ENCODE assay signal across 26 cellular contexts in the genomic region with DNA sequence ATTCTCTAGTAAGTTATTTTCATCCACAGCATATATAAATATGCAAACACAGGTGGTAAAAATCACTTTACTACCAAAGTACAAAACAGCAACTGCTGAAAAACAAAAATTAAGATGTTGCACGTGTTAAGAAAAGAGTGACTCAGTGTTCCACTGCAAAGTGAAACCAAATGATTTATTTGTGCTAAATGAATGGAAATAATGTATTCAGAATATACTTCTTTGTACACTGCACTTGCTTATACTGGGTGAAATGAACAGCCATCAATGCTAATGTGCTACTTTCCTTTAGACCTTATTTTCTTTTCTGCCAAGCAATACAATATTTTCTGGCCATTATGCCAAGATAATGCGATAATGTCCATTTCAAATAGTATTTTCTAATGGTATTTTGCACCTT. TPM values are rescaled to one million over a fixed set of nuclear protein-coding genes. Genes with fewer than 3 reads are reported as not detected.
DNase-seq lines count a peak whose midpoint lies in the region; ATAC-seq, FAIRE-seq and TF ChIP-seq lines count a peak whose summit lies in the region.
"Had no signal": no experiment of that assay in that cellular context is flagged by ENCODE, and none has a peak within 500 bp of the region (broad histone marks: within the 10 kb centered on the region; RNA-seq: fewer than 3 reads in every experiment).

No MANE protein-coding gene starts in this region.

- TSS peak; percentile 29 for BruUV-seq in HepG2 (replicated peaks; lab: Mats Ljungman, UMichigan)

- H3K27ac ChIP-seq in HepG2 (ENCODE audit: extremely low read length, insufficient read depth, low read length) (no peak overlapping the region), right lobe of liver (no peak overlapping the region)
- H3K27ac ChIP-seq: 22Rv1; BLaER1 treated with 17β-estradiol and CSF1 and Interleukin-3, amounts not matched to agents 10 nM and 100 nM; GM23248 had no signal

- H3K4me3 Mint-ChIP-seq in activated T-helper 17 cell treated with anti-CD3 and anti-CD28 coated beads, Interleukin-2, amount 50 U/mL, for 72 hours, result no peak overlapping the region
- no peak overlapping the region for H3K4me3 Mint-ChIP-seq in glutamatergic neuron (ENCODE audit: unreplicated experiment)
- H3K4me3 Mint-ChIP-seq: CD14-positive monocyte; CD4-positive, alpha-beta T cell; CD8-positive, alpha-beta memory T cell had no signal

- peak; percentile 64 to 78 for ATAC-seq in activated CD4-positive, CD25-positive, alpha-beta regulatory T cell treated with anti-CD3 and anti-CD28 coated beads, Interleukin-2, amount 50 U/mL, for 24 hours
- ATAC-seq in HepG2 (no peak), right lobe of liver (no peak)
- ATAC-seq in activated T-helper 17 cell treated with anti-CD3 and anti-CD28 coated beads, Interleukin-2, amount 50 U/mL, for 72 hours (replicated peaks), result no peak
- ATAC-seq: GM12878, HCT116 had no signal

- no peaks in the 10 kb centered on the region for H4K20me1 ChIP-seq in HepG2 (ENCODE audit: insufficient read depth, low read length)
- H4K20me1 ChIP-seq: BLaER1 treated with 17β-estradiol and CSF1 and Interleukin-3, amounts not matched to agents 10 nM and 100 nM had no signal

- no peak overlapping the region for H3K9ac ChIP-seq in HepG2 (ENCODE audit: insufficient read depth, low read depth, low read length)
- H3K9ac ChIP-seq: BLaER1 treated with 17β-estradiol and CSF1 and Interleukin-3, amounts not matched to agents 10 nM and 100 nM; GM23248 had no signal

- peaks cover 84% of the 10 kb centered on the region for H3K36me3 Mint-ChIP-seq in activated T-helper 17 cell treated with anti-CD3 and anti-CD28 coated beads, Interleukin-2, amount 50 U/mL, for 72 hours (ENCODE audit: low read depth)
- peaks cover 6% of the 10 kb centered on the region for H3K36me3 Mint-ChIP-seq in glutamatergic neuron (ENCODE audit: unreplicated experiment)

- H2AFZ ChIP-seq in HepG2 (ENCODE audit: low read length), result no peak overlapping the region
- H2AFZ ChIP-seq: GM23248 had no signal

- no peak for DNase-seq in activated CD4-positive, CD25-positive, alpha-beta regulatory T cell treated with anti-CD3 and anti-CD28 coated beads, Interleukin-2, amount 50 U/mL, for 72 hours
- DNase-seq in HepG2 (ENCODE audit: low spot score) (no peak), right lobe of liver (no peak), glutamatergic neuron (no peak), Ammon's horn (ENCODE audit: low spot score) (no peak)
- DNase-seq: BE2C; CD4-positive, alpha-beta T cell; CD8-positive, alpha-beta memory T cell; DMS 273 treated with DMSO at 0.1 percent for 48 hours; DMS79; EL; GDM1; GM23248; H7 had no signal

- 94% methylated on average over 2 of the region's 2 CpGs for WGBS in HepG2 (ENCODE audit: low lambda C conversion rate)
- WGBS in right lobe of liver (ENCODE audit: insufficient coverage, low coverage, low lambda C conversion rate, missing lambda C conversion rate), result 78% methylated on average over 2 of the region's 2 CpGs

- H3K36me3 ChIP-seq in HepG2 (replicated peaks in 1 of 2; ENCODE audit: control insufficient read depth in 1 of 2, insufficient read depth in 2 of 2, low read length in 2 of 2), result peaks cover 9 to 37% of the 10 kb centered on the region in 2 experiments
- H3K36me3 ChIP-seq in right lobe of liver, result peaks cover 0 to 32% (median 11%) of the 10 kb centered on the region in 4 donors

- in situ Hi-C loops in HepG2 (cut with HindIII; ENCODE audit: extremely low pct_ligation_motif_present, low pct_unique_long_range_greater_than_20kb), result no loop called here

- no peaks in the 10 kb centered on the region for H3K4me1 ChIP-seq in HepG2 (ENCODE audit: insufficient read depth, low read length)
- H3K4me1 ChIP-seq in right lobe of liver, result no peaks in the 10 kb centered on the region
- H3K4me1 ChIP-seq: BE2C; BLaER1 treated with 17β-estradiol and CSF1 and Interleukin-3, amounts not matched to agents 10 nM and 100 nM had no signal

- CTCF ChIA-PET in HepG2 (lab: Yijun Ruan, JAX; ENCODE audit: low intra/inter-chr PET ratio, low total read pairs), result no interaction called here

- intact Hi-C loops in HepG2 (cut with micrococcal nuclease; ENCODE audit: unreplicated experiment) (no loop called here), right lobe of liver (cut with DNase I) (no loop called here)

- TF ChIP-seq RAD21 in HepG2 (CRISPR knock-in tag; IDR thresholded peaks at IDR 0.05), result no peak

- H3K9me3 ChIP-seq in HepG2 (ENCODE audit: low read length), result no peaks in the 10 kb centered on the region
- H3K9me3 ChIP-seq in right lobe of liver, result no peaks in the 10 kb centered on the region
- H3K9me3 ChIP-seq: BE2C had no signal

- TF ChIP-seq EP300 in HepG2 (IDR thresholded peaks at IDR 0.05; ENCODE audit: low read depth in 2 of 2, low read length in 2 of 2) (no peak), HepG2 (CRISPR knock-in tag; IDR thresholded peaks at IDR 0.05; ENCODE audit: borderline replicate concordance) (no peak)

- H3K79me2 ChIP-seq in HepG2 (ENCODE audit: insufficient read depth, low read length), result no peaks in the 10 kb centered on the region

- no peaks in the 10 kb centered on the region for H3K27me3 ChIP-seq in HepG2 (ENCODE audit: control insufficient read depth in 1 of 2, insufficient read depth in 2 of 2, low read length in 2 of 2)
- no peaks in the 10 kb centered on the region for H3K27me3 ChIP-seq in right lobe of liver
- H3K27me3 ChIP-seq: BE2C; BLaER1 treated with 17β-estradiol and CSF1 and Interleukin-3, amounts not matched to agents 10 nM and 100 nM had no signal

- no peak for TF ChIP-seq POLR2A in HepG2 (IDR thresholded peaks at IDR 0.05; ENCODE audit: insufficient read depth in 1 of 2, low read depth in 2 of 2, low read length in 2 of 2)
- TF ChIP-seq POLR2A in right lobe of liver (IDR thresholded peaks at IDR 0.05), result no peak

- no peak overlapping the region for H3K4me3 ChIP-seq in HepG2 (replicated peaks in 1 of 3; ENCODE audit: insufficient read depth in 1 of 3, low read depth in 2 of 3, low read length in 3 of 3)
- no peak overlapping the region for H3K4me3 ChIP-seq in right lobe of liver
- H3K4me3 ChIP-seq: BLaER1 treated with 17β-estradiol and CSF1 and Interleukin-3, amounts not matched to agents 10 nM and 100 nM; GM12878; GM23248 had no signal

- no peaks in the 10 kb centered on the region for H3K9me3 Mint-ChIP-seq in activated T-helper 17 cell treated with anti-CD3 and anti-CD28 coated beads, Interleukin-2, amount 50 U/mL, for 72 hours
- H3K9me3 Mint-ChIP-seq in glutamatergic neuron (ENCODE audit: unreplicated experiment), result no peaks in the 10 kb centered on the region
- H3K9me3 Mint-ChIP-seq: CD4-positive, alpha-beta T cell; CD8-positive, alpha-beta memory T cell had no signal

- peak overlapping the region; percentile 48 for H3K27ac Mint-ChIP-seq in activated T-helper 17 cell treated with anti-CD3 and anti-CD28 coated beads, Interleukin-2, amount 50 U/mL, for 72 hours
- H3K27ac Mint-ChIP-seq in glutamatergic neuron (ENCODE audit: unreplicated experiment), result no peak overlapping the region
- H3K27ac Mint-ChIP-seq: CD14-positive monocyte; CD4-positive, alpha-beta T cell had no signal

- H3K4me2 ChIP-seq in HepG2 (ENCODE audit: low read depth, low read length), result no peak overlapping the region
- H3K4me2 ChIP-seq: BLaER1 treated with 17β-estradiol and CSF1 and Interleukin-3, amounts not matched to agents 10 nM and 100 nM had no signal

- POLR2A ChIA-PET in HepG2 (lab: Yijun Ruan, JAX), result no interaction called here

- no peak for TF ChIP-seq CTCF in HepG2 (CRISPR knock-in tag; IDR thresholded peaks at IDR 0.05)
- no peak for TF ChIP-seq CTCF in right lobe of liver (IDR thresholded peaks at IDR 0.05)
- TF ChIP-seq CTCF in glutamatergic neuron (IDR thresholded peaks at IDR 0.05; ENCODE audit: partially characterized antibody, unreplicated experiment), result no peak

- no peaks in the 10 kb centered on the region for H3K27me3 Mint-ChIP-seq in activated T-helper 17 cell treated with anti-CD3 and anti-CD28 coated beads, Interleukin-2, amount 50 U/mL, for 72 hours
- no peaks in the 10 kb centered on the region for H3K27me3 Mint-ChIP-seq in glutamatergic neuron (ENCODE audit: unreplicated experiment)
- H3K27me3 Mint-ChIP-seq: CD4-positive, alpha-beta T cell; CD8-positive, alpha-beta memory T cell had no signal

- no peaks in the 10 kb centered on the region for H3K4me1 Mint-ChIP-seq in activated T-helper 17 cell treated with anti-CD3 and anti-CD28 coated beads, Interleukin-2, amount 50 U/mL, for 72 hours
- H3K4me1 Mint-ChIP-seq in glutamatergic neuron (ENCODE audit: low read depth, unreplicated experiment), result peaks cover 6% of the 10 kb centered on the region
- H3K4me1 Mint-ChIP-seq: CD14-positive monocyte; CD8-positive, alpha-beta memory T cell had no signal

- FAIRE-seq in HepG2 (lab: Jason Lieb, UNC) (no peak), islet of Langerhans (lab: Jason Lieb, UNC) (peak; percentile 86)
- FAIRE-seq: A204.1, GM12878, GM19239, H1 had no signal

RNA-seq across cellular contexts. Expression of a gene that starts 38.3 kb away (rescaled TPM):
- total RNA-seq in HepG2 (2016; rRNA removed; fragmentation: Illumina TruSeq; extraction: Trizol), result not detected in 2 replicates
- total RNA-seq in HepG2 (2016; cell fraction: cytosol; rRNA removed; fragmentation: Illumina TruSeq; extraction: Trizol; ENCODE audit: low read depth), result not detected in 2 replicates
- total RNA-seq in HepG2 (2016; cell fraction: insoluble cytoplasmic fraction; rRNA removed; fragmentation: Illumina TruSeq; extraction: Trizol), result not detected in 2 replicates
- not detected in 2 replicates for total RNA-seq in HepG2 (2016; cell fraction: membrane; rRNA removed; fragmentation: Illumina TruSeq; extraction: Trizol)
- total RNA-seq in HepG2 (2016; cell fraction: nucleus; rRNA removed; fragmentation: Illumina TruSeq; extraction: Trizol), result not detected in 2 replicates
- polyA plus RNA-seq in HepG2 (2011; rRNA removed), result not detected in 2 replicates
- polyA plus RNA-seq in HepG2 (2011; cell fraction: cytosol; rRNA removed), result not detected in 2 replicates
- not detected in 2 replicates for polyA plus RNA-seq in HepG2 (2011; cell fraction: nucleus; rRNA removed)
- not detected in 2 replicates for polyA plus RNA-seq in HepG2 (2012)
- polyA plus RNA-seq in HepG2 (2016; cell fraction: cytosol; fragmentation: Illumina TruSeq; extraction: Trizol; ENCODE audit: low read depth), result not detected in 2 replicates
- polyA plus RNA-seq in HepG2 (2016; cell fraction: insoluble cytoplasmic fraction; fragmentation: Illumina TruSeq; extraction: Trizol; ENCODE audit: low read depth), result not detected in 2 replicates
- polyA plus RNA-seq in HepG2 (2016; cell fraction: membrane; fragmentation: Illumina TruSeq; extraction: Trizol; ENCODE audit: low read depth), result not detected in 2 replicates
- not detected in 2 replicates for polyA plus RNA-seq in HepG2 (2016; cell fraction: nucleus; fragmentation: Illumina TruSeq; extraction: Trizol; ENCODE audit: insufficient read depth, low read depth)
- not detected in 2 replicates for polyA minus RNA-seq in HepG2 (2011; rRNA and poly(A)+ RNA removed; ENCODE audit: low replicate concordance)
- polyA minus RNA-seq in HepG2 (2011; cell fraction: cytosol; rRNA and poly(A)+ RNA removed), result not detected in 2 replicates
- polyA minus RNA-seq in HepG2 (2011; cell fraction: nucleus; rRNA and poly(A)+ RNA removed), result not detected in 2 replicates
- not detected for total RNA-seq in right lobe of liver
- under 1 TPM in 1 of 2 donors, not detected in 1; 0.74 TPM for total RNA-seq in activated T-helper 17 cell treated with anti-CD3 and anti-CD28 coated beads, Interleukin-2, amount 50 U/mL, for 72 hours
- total RNA-seq in glutamatergic neuron (ENCODE audit: unreplicated experiment), result not detected
- total RNA-seq: CD8-positive, alpha-beta memory T cell; GM12878; GM23248; H1; H7 had no signal
- polyA plus RNA-seq: AG04450; CD14-positive monocyte; CD8-positive, alpha-beta memory T cell; GM23248 had no signal

Comparison
In these comparisons a context has a peak if more than half of its experiments do, and no peak if none do; other contexts are left out.
1. ATAC-seq: peak in activated CD4-positive, CD25-positive, alpha-beta regulatory T cell treated with anti-CD3 and anti-CD28 coated beads, Interleukin-2, amount 50 U/mL, for 24 hours (2 of 2); none in HepG2 (single experiment), right lobe of liver (0 of 4) and activated T-helper 17 cell treated with anti-CD3 and anti-CD28 coated beads, Interleukin-2, amount 50 U/mL, for 72 hours (single experiment).